1 cellular context compared by ENCODE assay signal in the genomic region with DNA sequence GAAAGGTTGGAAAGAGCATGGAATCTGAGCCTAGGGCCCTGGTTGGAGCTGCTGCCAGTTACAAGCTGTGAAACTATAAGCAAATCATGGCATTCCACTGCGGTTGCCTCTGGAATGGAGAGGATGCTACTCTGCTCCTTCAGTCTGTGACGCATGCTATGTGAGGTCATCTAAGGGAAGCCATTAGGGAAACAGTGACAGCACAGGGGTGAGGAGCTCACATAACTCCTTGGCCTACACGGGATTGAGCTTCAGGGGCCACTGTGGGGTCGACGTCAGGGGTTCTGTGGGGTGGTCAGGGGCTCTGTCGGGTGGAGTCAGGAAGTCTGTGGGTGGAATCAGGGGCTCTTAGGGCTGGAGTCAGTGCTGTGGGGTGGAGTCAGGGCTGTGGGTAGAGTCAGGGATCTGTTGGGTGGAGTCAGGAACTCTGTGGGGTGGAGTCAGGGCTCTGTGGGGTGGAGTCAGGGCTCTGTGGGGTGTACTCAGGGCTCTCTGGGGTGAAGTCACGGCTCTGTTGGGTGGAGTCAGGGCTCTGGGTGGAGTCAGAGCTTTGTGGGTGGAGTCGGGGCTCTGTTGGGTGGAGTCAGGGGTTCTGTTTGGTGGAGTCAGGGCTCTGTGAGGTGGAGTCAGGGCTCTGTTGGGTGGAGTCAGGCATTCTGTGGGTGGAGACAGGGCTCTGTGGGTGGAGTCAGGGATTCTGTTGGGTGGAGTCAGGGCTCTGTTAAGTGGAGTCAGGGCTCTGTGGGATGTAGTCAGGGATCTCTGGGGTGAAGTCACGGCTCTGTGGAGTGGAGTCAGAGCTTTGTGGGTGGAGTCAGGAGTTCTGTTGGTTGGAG.
TF ChIP-seq lines count a peak whose summit lies in the region.

No MANE protein-coding gene starts in this region.

TF ChIP-seq in HEK293, 187 proteins besides CTCF, POLR2A, EP300 and RAD21 (continued from another document):
- TF ChIP-seq, protein P1, sequence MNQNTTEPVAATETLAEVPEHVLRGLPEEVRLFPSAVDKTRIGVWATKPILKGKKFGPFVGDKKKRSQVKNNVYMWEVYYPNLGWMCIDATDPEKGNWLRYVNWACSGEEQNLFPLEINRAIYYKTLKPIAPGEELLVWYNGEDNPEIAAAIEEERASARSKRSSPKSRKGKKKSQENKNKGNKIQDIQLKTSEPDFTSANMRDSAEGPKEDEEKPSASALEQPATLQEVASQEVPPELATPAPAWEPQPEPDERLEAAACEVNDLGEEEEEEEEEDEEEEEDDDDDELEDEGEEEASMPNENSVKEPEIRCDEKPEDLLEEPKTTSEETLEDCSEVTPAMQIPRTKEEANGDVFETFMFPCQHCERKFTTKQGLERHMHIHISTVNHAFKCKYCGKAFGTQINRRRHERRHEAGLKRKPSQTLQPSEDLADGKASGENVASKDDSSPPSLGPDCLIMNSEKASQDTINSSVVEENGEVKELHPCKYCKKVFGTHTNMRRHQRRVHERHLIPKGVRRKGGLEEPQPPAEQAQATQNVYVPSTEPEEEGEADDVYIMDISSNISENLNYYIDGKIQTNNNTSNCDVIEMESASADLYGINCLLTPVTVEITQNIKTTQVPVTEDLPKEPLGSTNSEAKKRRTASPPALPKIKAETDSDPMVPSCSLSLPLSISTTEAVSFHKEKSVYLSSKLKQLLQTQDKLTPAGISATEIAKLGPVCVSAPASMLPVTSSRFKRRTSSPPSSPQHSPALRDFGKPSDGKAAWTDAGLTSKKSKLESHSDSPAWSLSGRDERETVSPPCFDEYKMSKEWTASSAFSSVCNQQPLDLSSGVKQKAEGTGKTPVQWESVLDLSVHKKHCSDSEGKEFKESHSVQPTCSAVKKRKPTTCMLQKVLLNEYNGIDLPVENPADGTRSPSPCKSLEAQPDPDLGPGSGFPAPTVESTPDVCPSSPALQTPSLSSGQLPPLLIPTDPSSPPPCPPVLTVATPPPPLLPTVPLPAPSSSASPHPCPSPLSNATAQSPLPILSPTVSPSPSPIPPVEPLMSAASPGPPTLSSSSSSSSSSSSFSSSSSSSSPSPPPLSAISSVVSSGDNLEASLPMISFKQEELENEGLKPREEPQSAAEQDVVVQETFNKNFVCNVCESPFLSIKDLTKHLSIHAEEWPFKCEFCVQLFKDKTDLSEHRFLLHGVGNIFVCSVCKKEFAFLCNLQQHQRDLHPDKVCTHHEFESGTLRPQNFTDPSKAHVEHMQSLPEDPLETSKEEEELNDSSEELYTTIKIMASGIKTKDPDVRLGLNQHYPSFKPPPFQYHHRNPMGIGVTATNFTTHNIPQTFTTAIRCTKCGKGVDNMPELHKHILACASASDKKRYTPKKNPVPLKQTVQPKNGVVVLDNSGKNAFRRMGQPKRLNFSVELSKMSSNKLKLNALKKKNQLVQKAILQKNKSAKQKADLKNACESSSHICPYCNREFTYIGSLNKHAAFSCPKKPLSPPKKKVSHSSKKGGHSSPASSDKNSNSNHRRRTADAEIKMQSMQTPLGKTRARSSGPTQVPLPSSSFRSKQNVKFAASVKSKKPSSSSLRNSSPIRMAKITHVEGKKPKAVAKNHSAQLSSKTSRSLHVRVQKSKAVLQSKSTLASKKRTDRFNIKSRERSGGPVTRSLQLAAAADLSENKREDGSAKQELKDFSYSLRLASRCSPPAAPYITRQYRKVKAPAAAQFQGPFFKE (tag by site-specific recombination; IDR thresholded peaks at IDR 0.05; ENCODE audit: borderline replicate concordance) = no peak
- TF ChIP-seq, protein P2, sequence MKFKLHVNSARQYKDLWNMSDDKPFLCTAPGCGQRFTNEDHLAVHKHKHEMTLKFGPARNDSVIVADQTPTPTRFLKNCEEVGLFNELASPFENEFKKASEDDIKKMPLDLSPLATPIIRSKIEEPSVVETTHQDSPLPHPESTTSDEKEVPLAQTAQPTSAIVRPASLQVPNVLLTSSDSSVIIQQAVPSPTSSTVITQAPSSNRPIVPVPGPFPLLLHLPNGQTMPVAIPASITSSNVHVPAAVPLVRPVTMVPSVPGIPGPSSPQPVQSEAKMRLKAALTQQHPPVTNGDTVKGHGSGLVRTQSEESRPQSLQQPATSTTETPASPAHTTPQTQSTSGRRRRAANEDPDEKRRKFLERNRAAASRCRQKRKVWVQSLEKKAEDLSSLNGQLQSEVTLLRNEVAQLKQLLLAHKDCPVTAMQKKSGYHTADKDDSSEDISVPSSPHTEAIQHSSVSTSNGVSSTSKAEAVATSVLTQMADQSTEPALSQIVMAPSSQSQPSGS (tag by site-specific recombination; IDR thresholded peaks at IDR 0.05; ENCODE audit: low read depth) = peak; percentile 70
- TF ChIP-seq ZBTB48 (tag by site-specific recombination; IDR thresholded peaks at IDR 0.05) = 0 out of 2 replicates have a peak, but pooled peaks have one; percentile 47
- TF ChIP-seq ZIC2 (tag by site-specific recombination; IDR thresholded peaks at IDR 0.05) = peak; percentile 77
- peak; percentile 57; the same call in 1 of the 2 replicates for TF ChIP-seq KLF8 (tag by site-specific recombination; IDR thresholded peaks at IDR 0.05)
- TF ChIP-seq ZBTB21 (tag by site-specific recombination; IDR thresholded peaks at IDR 0.05) = peak; percentile 96
- TF ChIP-seq ZNF223 (tag by site-specific recombination; IDR thresholded peaks at IDR 0.05) = no peak
- TF ChIP-seq ZFP37 (tag by site-specific recombination; IDR thresholded peaks at IDR 0.05) = 0 out of 2 replicates have a peak, but pooled peaks have one; percentile 40
